1 cellular context compared by ENCODE assay signal in genomic region chr16:50742521-50743150, GRCh38.
TF ChIP-seq lines count a peak whose summit lies in the region.

No MANE protein-coding gene starts in this region.

TF ChIP-seq in GM23338, 12 proteins besides CTCF, POLR2A, EP300 and RAD21 (continued from another document):
- TF ChIP-seq, protein P1, sequence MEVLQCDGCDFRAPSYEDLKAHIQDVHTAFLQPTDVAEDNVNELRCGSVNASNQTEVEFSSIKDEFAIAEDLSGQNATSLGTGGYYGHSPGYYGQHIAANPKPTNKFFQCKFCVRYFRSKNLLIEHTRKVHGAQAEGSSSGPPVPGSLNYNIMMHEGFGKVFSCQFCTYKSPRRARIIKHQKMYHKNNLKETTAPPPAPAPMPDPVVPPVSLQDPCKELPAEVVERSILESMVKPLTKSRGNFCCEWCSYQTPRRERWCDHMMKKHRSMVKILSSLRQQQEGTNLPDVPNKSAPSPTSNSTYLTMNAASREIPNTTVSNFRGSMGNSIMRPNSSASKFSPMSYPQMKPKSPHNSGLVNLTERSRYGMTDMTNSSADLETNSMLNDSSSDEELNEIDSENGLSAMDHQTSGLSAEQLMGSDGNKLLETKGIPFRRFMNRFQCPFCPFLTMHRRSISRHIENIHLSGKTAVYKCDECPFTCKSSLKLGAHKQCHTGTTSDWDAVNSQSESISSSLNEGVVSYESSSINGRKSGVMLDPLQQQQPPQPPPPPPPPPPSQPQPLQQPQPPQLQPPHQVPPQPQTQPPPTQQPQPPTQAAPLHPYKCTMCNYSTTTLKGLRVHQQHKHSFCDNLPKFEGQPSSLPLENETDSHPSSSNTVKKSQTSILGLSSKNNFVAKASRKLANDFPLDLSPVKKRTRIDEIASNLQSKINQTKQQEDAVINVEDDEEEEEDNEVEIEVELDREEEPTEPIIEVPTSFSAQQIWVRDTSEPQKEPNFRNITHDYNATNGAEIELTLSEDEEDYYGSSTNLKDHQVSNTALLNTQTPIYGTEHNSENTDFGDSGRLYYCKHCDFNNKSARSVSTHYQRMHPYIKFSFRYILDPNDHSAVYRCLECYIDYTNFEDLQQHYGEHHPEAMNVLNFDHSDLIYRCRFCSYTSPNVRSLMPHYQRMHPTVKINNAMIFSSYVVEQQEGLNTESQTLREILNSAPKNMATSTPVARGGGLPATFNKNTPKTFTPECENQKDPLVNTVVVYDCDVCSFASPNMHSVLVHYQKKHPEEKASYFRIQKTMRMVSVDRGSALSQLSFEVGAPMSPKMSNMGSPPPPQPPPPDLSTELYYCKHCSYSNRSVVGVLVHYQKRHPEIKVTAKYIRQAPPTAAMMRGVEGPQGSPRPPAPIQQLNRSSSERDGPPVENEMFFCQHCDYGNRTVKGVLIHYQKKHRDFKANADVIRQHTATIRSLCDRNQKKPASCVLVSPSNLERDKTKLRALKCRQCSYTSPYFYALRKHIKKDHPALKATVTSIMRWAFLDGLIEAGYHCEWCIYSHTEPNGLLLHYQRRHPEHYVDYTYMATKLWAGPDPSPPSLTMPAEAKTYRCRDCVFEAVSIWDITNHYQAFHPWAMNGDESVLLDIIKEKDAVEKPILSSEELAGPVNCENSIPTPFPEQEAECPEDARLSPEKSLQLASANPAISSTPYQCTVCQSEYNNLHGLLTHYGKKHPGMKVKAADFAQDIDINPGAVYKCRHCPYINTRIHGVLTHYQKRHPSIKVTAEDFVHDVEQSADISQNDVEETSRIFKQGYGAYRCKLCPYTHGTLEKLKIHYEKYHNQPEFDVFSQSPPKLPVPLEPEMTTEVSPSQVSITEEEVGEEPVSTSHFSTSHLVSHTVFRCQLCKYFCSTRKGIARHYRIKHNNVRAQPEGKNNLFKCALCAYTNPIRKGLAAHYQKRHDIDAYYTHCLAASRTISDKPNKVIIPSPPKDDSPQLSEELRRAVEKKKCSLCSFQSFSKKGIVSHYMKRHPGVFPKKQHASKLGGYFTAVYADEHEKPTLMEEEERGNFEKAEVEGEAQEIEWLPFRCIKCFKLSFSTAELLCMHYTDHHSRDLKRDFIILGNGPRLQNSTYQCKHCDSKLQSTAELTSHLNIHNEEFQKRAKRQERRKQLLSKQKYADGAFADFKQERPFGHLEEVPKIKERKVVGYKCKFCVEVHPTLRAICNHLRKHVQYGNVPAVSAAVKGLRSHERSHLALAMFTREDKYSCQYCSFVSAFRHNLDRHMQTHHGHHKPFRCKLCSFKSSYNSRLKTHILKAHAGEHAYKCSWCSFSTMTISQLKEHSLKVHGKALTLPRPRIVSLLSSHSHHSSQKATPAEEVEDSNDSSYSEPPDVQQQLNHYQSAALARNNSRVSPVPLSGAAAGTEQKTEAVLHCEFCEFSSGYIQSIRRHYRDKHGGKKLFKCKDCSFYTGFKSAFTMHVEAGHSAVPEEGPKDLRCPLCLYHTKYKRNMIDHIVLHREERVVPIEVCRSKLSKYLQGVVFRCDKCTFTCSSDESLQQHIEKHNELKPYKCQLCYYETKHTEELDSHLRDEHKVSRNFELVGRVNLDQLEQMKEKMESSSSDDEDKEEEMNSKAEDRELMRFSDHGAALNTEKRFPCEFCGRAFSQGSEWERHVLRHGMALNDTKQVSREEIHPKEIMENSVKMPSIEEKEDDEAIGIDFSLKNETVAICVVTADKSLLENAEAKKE (CRISPR knock-in tag; IDR thresholded peaks at IDR 0.05): no peak
- no peak for TF ChIP-seq JUNB (IDR thresholded peaks at IDR 0.05; ENCODE audit: unreplicated experiment)
